Comparison of ENCODE assay signal across 1 cellular context in genomic region chr9:114082017-114082735, GRCh38.
TF ChIP-seq lines count a peak whose summit lies in the region.

No MANE protein-coding gene starts in this region.

TF ChIP-seq in HepG2, 621 proteins besides CTCF, POLR2A, EP300 and RAD21 (continued from another document and continues in another):
- no peak for TF ChIP-seq ZBTB40 (IDR thresholded peaks at IDR 0.05)
- TF ChIP-seq ZBTB40 (CRISPR knock-in tag; IDR thresholded peaks at IDR 0.05), result peak; percentile 74
- no peak for TF ChIP-seq RFX1 (IDR thresholded peaks at IDR 0.05)
- TF ChIP-seq ZNF317 (CRISPR knock-in tag; IDR thresholded peaks at IDR 0.05), result peak; percentile 96
- no peak for TF ChIP-seq HDAC6 (IDR thresholded peaks at IDR 0.05; ENCODE audit: low read depth, low read length)
- no peak for TF ChIP-seq ZNF777 (CRISPR knock-in tag; IDR thresholded peaks at IDR 0.05)
- no peak for TF ChIP-seq NFKB2 (CRISPR knock-in tag; IDR thresholded peaks at IDR 0.05; ENCODE audit: borderline replicate concordance)
- TF ChIP-seq ZNF101 (CRISPR knock-in tag; IDR thresholded peaks at IDR 0.05; ENCODE audit: borderline replicate concordance, low read depth), result no peak
- peak; percentile 45 for TF ChIP-seq ZBTB25 (CRISPR knock-in tag; IDR thresholded peaks at IDR 0.05)
- no peak for TF ChIP-seq CHD2 (IDR thresholded peaks at IDR 0.05; ENCODE audit: low read depth, low read length)
- TF ChIP-seq ZNF766 (CRISPR knock-in tag; IDR thresholded peaks at IDR 0.05; ENCODE audit: borderline replicate concordance), result 0 out of 2 replicates have a peak, but pooled peaks have one; percentile 3
- no peak for TF ChIP-seq ZFP62 (CRISPR knock-in tag; IDR thresholded peaks at IDR 0.05)
- peak; percentile 34; the same call in 1 of the 2 replicates for TF ChIP-seq STAT6 (CRISPR knock-in tag; IDR thresholded peaks at IDR 0.05; ENCODE audit: borderline replicate concordance)
- TF ChIP-seq PPARG (CRISPR knock-in tag; conservative IDR thresholded peaks at IDR 0.05), result peak; percentile 52
- TF ChIP-seq BATF2 (CRISPR knock-in tag; IDR thresholded peaks at IDR 0.05), result no peak
- TF ChIP-seq RBFOX2 (IDR thresholded peaks at IDR 0.05; ENCODE audit: low read depth, low read length), result peak; percentile 67
- peak; percentile 73; the same call in 1 of the 2 replicates for TF ChIP-seq KDM2A (CRISPR knock-in tag; IDR thresholded peaks at IDR 0.05; ENCODE audit: borderline replicate concordance, low read depth)
- no peak for TF ChIP-seq ATM (IDR thresholded peaks at IDR 0.05; ENCODE audit: borderline replicate concordance)
- TF ChIP-seq GABPB1 (CRISPR knock-in tag; IDR thresholded peaks at IDR 0.05), result peak; percentile 52
- TF ChIP-seq PAX8 (CRISPR knock-in tag; IDR thresholded peaks at IDR 0.05; ENCODE audit: borderline replicate concordance), result no peak; the same call in 1 of the 2 replicates
- TF ChIP-seq SP5 (CRISPR knock-in tag; IDR thresholded peaks at IDR 0.05; ENCODE audit: borderline replicate concordance, low read depth), result peak; percentile 80
- TF ChIP-seq ARNTL (CRISPR knock-in tag; IDR thresholded peaks at IDR 0.05), result peak; percentile 71
- no peak for TF ChIP-seq ARNT (IDR thresholded peaks at IDR 0.05)
- no peak for TF ChIP-seq RORA (CRISPR knock-in tag; IDR thresholded peaks at IDR 0.05)
- no peak for TF ChIP-seq ZNF678 (CRISPR knock-in tag; IDR thresholded peaks at IDR 0.05)
- no peak for TF ChIP-seq ZBTB3 (CRISPR knock-in tag; IDR thresholded peaks at IDR 0.05; ENCODE audit: borderline replicate concordance, low read depth)
- peak; percentile 52; the same call in 1 of the 2 replicates for TF ChIP-seq FOXO1 (CRISPR knock-in tag; IDR thresholded peaks at IDR 0.05)
- peak; percentile 86 for TF ChIP-seq ZNF724P (CRISPR knock-in tag; IDR thresholded peaks at IDR 0.05; ENCODE audit: borderline replicate concordance)
- TF ChIP-seq ZSCAN5A (CRISPR knock-in tag; IDR thresholded peaks at IDR 0.05; ENCODE audit: borderline replicate concordance), result peak; percentile 46; the same call in 1 of the 2 replicates
- TF ChIP-seq NFYC (CRISPR knock-in tag; IDR thresholded peaks at IDR 0.05), result peak; percentile 67
- no peak for TF ChIP-seq TCF12 (IDR thresholded peaks at IDR 0.05)
- no peak for TF ChIP-seq TCF12 (CRISPR knock-in tag; IDR thresholded peaks at IDR 0.05)
- TF ChIP-seq DDIT3 (CRISPR knock-in tag; IDR thresholded peaks at IDR 0.05), result no peak
- TF ChIP-seq TBL1XR1 (IDR thresholded peaks at IDR 0.05; ENCODE audit: borderline replicate concordance, low read length, partially characterized antibody), result no peak
- peak; percentile 39; the same call in 1 of the 2 replicates for TF ChIP-seq HMG20A (CRISPR knock-in tag; IDR thresholded peaks at IDR 0.05; ENCODE audit: borderline replicate concordance)
- peak; percentile 51; the same call in 1 of the 2 replicates for TF ChIP-seq DPF2 (CRISPR knock-in tag; IDR thresholded peaks at IDR 0.05; ENCODE audit: borderline replicate concordance, low read depth)
- TF ChIP-seq ZNF326 (CRISPR knock-in tag; IDR thresholded peaks at IDR 0.05; ENCODE audit: borderline replicate concordance), result no peak; the same call in 1 of the 2 replicates
- TF ChIP-seq MAFG (CRISPR knock-in tag; IDR thresholded peaks at IDR 0.05), result no peak
- no peak for TF ChIP-seq ZNF260 (CRISPR knock-in tag; IDR thresholded peaks at IDR 0.05; ENCODE audit: borderline replicate concordance, low read depth)
- TF ChIP-seq KMT2A (CRISPR knock-in tag; IDR thresholded peaks at IDR 0.05), result peak; percentile 56
- TF ChIP-seq PHF21A (CRISPR knock-in tag; IDR thresholded peaks at IDR 0.05), result no peak
- no peak for TF ChIP-seq ZBTB46 (CRISPR knock-in tag; IDR thresholded peaks at IDR 0.05; ENCODE audit: borderline replicate concordance)
- peak; percentile 41 for TF ChIP-seq SKI (IDR thresholded peaks at IDR 0.05; ENCODE audit: partially characterized antibody)
- peak; percentile 69 for TF ChIP-seq ZNF331 (CRISPR knock-in tag; IDR thresholded peaks at IDR 0.05)
- TF ChIP-seq NCOA2 (CRISPR knock-in tag; IDR thresholded peaks at IDR 0.05), result peak; percentile 82
- TF ChIP-seq ZNF432 (CRISPR knock-in tag; IDR thresholded peaks at IDR 0.05; ENCODE audit: borderline replicate concordance), result no peak
- TF ChIP-seq ZNF670 (CRISPR knock-in tag; IDR thresholded peaks at IDR 0.05; ENCODE audit: borderline replicate concordance), result no peak
- peak; percentile 80; the same call in 1 of the 2 replicates for TF ChIP-seq MED1 (CRISPR knock-in tag; IDR thresholded peaks at IDR 0.05)
- peak; percentile 73 for TF ChIP-seq RXRB (CRISPR knock-in tag; IDR thresholded peaks at IDR 0.05; ENCODE audit: borderline replicate concordance)
- TF ChIP-seq IKZF4 (CRISPR knock-in tag; IDR thresholded peaks at IDR 0.05; ENCODE audit: borderline replicate concordance, low read depth, not compliant biosample characterization), result peak; percentile 54
